8 cellular contexts compared by ENCODE assay signal in the genomic region with DNA sequence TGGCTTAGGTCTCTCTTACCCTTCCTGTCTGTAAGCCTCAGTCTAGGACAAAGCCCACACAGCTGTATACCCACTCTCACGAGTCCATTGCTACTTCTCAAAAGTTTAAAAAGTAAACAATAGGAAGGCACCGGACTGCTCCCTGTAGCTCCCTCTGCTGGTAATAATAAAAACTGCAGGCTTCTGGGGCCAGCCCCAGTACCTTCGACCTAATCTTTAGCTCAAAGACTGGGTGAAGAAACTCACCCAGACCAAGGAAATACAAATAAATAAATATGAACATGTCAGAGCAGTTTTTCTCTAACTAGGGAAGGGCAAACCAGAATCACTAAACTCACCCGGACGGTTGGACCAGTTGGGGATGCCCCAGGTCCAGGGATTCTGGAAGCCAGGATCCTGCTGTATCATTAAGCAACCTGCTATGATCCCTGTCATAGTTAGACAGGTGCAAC.
A peak's percentile ranks its signal among the peaks of the same experiment; 100 is the strongest.
DNase-seq lines count a peak whose midpoint lies in the region; ATAC-seq and TF ChIP-seq lines count a peak whose summit lies in the region.

No MANE protein-coding gene starts in this region.

- H3K4me3 ChIP-seq in coronary artery, result no peak overlapping the region

- peak; percentile 29 for DNase-seq in NCI-H748 (lab: John Stamatoyannopoulos, UW; ENCODE audit: unreplicated experiment)
- no peak for DNase-seq in NCI-H748 treated with DMSO at 0.1 percent for 48 hours (lab: John Stamatoyannopoulos, UW)
- peak; percentile 21 for DNase-seq in NCI-H1694 treated with DMSO at 0.1 percent for 48 hours (lab: John Stamatoyannopoulos, UW)
- DNase-seq in activated CD4-positive, alpha-beta T cell treated with anti-CD3 and anti-CD28 coated beads for 1 hour, result peak; percentile 38
- no peak for DNase-seq in coronary artery (ENCODE audit: low spot score)
- peak; percentile 54 for DNase-seq in medulla oblongata (ENCODE audit: extremely low spot score)
- DNase-seq in stimulated activated CD8-positive, alpha-beta memory T cell treated with anti-CD3 and anti-CD28 coated beads, Interleukin-7, amount 100 ng/mL, for 1 hour (ENCODE audit: low read depth in 2 of 2), result peak; percentile 32 to 42

- TF ChIP-seq CTCF in coronary artery (IDR thresholded peaks at IDR 0.05), result peak; percentile 74

- ATAC-seq in HG03135 (IDR thresholded peaks at IDR 0.05; ENCODE audit: unreplicated experiment), result no peak

- peak overlapping the region in 1 of 2 donors; percentile 41 for H3K27ac ChIP-seq in coronary artery

Comparison
In these comparisons a context has a peak if more than half of its experiments do, and no peak if none do; other contexts are left out.
1. DNase-seq: peak in NCI-H748 (single experiment), NCI-H1694 treated with DMSO at 0.1 percent for 48 hours (single experiment), activated CD4-positive, alpha-beta T cell treated with anti-CD3 and anti-CD28 coated beads for 1 hour (single experiment), medulla oblongata (single experiment) and stimulated activated CD8-positive, alpha-beta memory T cell treated with anti-CD3 and anti-CD28 coated beads, Interleukin-7, amount 100 ng/mL, for 1 hour (2 of 2); none in NCI-H748 treated with DMSO at 0.1 percent for 48 hours (single experiment) and coronary artery (single experiment).